In genomic region chr16:86338403-86339115, GRCh38 we compare ENCODE assay signal across 22 cellular contexts.
DNase-seq lines count a peak whose midpoint lies in the region; ATAC-seq, FAIRE-seq and TF ChIP-seq lines count a peak whose summit lies in the region.
"Had no signal": no experiment of that assay in that cellular context is flagged by ENCODE, and none has a peak within 500 bp of the region (broad histone marks: within the 10 kb centered on the region; RNA-seq: fewer than 3 reads in every experiment).

No MANE protein-coding gene starts in this region.

- TF ChIP-seq CTCF in A673 (conservative IDR thresholded peaks at IDR 0.05; ENCODE audit: low read depth, low read length): no peak
- no peak for TF ChIP-seq CTCF in HEK293 (tag by site-specific recombination; IDR thresholded peaks at IDR 0.05)
- no peak for TF ChIP-seq CTCF in K562 (IDR thresholded peaks at IDR 0.05 in 2 of 3, conservative IDR thresholded peaks at IDR 0.05 in 1 of 3; ENCODE audit: insufficient read depth in 2 of 3, low read depth in 1 of 3, low read length in 3 of 3)
- TF ChIP-seq CTCF in neural progenitor cell (IDR thresholded peaks at IDR 0.05): no peak

- peaks cover 26% of the 10 kb centered on the region for H3K4me1 Mint-ChIP-seq in neural progenitor cell
- H3K4me1 Mint-ChIP-seq in naive thymus-derived CD4-positive, alpha-beta T cell: peaks cover 0 to 8% (median 0%) of the 10 kb centered on the region in 7 donors

- CTCF ChIA-PET in A673 (lab: Charles Lee) (no interaction called here), HEK293 (lab: Yijun Ruan, JAX) (interaction anchor here (1.2 kb wide), 1 partner anchor 179 kb away, joined by 11 read pairs; no protein-coding TSS in a partner anchor), K562 (lab: Yijun Ruan, JAX; ENCODE audit: low intra/inter-chr PET ratio) (no interaction called here)
- CTCF ChIA-PET in naive thymus-derived CD4-positive, alpha-beta T cell (lab: Charles Lee): no interaction called here

- H3K9ac ChIP-seq in K562 (ENCODE audit: insufficient read depth in 1 of 2, low read depth in 2 of 2, low read length in 2 of 2) (no peak overlapping the region), neural progenitor cell (no peak overlapping the region)

- H3K4me1 ChIP-seq in A673 (ENCODE audit: insufficient read depth, low read length, poor library complexity, severe bottlenecking): no peaks in the 10 kb centered on the region
- H3K4me1 ChIP-seq in HEK293 (ENCODE audit: control insufficient read depth, insufficient read depth, low read length): peaks cover 4% of the 10 kb centered on the region
- peaks cover 0 to 4% of the 10 kb centered on the region in 2 experiments; a peak in 1 of 5 replicates for H3K4me1 ChIP-seq in K562 (replicated peaks in 1 of 2; ENCODE audit: control insufficient read depth in 2 of 2, insufficient read depth in 2 of 2, low read length in 2 of 2)
- peaks cover 16% of the 10 kb centered on the region for H3K4me1 ChIP-seq in neural progenitor cell
- no peaks in the 10 kb centered on the region for H3K4me1 ChIP-seq in naive thymus-derived CD4-positive, alpha-beta T cell (ENCODE audit: control insufficient read depth in 2 of 2, insufficient read depth in 2 of 2, low read length in 2 of 2)
- H3K4me1 ChIP-seq: Caco-2 had no signal

- BruUV-seq in A673 (replicated peaks; lab: Mats Ljungman, UMichigan) (no TSS peak), K562 (replicated peaks; lab: Mats Ljungman, UMichigan) (no TSS peak)

- H3K27ac Mint-ChIP-seq in neural progenitor cell: no peak overlapping the region
- H3K27ac Mint-ChIP-seq in naive thymus-derived CD4-positive, alpha-beta T cell: no peak overlapping the region
- H3K27ac Mint-ChIP-seq: CD4-positive, alpha-beta T cell; HFFc6 had no signal

- H4K20me1 ChIP-seq in K562 (replicated peaks; ENCODE audit: control insufficient read depth, insufficient read depth, low read length) (0 out of 2 replicates have a peak, but pooled peaks cover 3% of the 10 kb centered on the region), neural progenitor cell (ENCODE audit: low read depth) (peaks cover 4% of the 10 kb centered on the region)

- H3K79me2 ChIP-seq in K562 (ENCODE audit: control insufficient read depth, insufficient read depth, low read length) (no peaks in the 10 kb centered on the region), neural progenitor cell (ENCODE audit: low read depth) (no peaks in the 10 kb centered on the region)

- H3K9me3 ChIP-seq in A673 (ENCODE audit: low read depth, low read length, poor library complexity, severe bottlenecking) (no peaks in the 10 kb centered on the region), HEK293 (ENCODE audit: control insufficient read depth, insufficient read depth, low read depth, low read length) (no peaks in the 10 kb centered on the region), K562 (replicated peaks; ENCODE audit: control insufficient read depth, insufficient read depth, low read depth, low read length) (no peaks in the 10 kb centered on the region), neural progenitor cell (ENCODE audit: low read depth) (no peaks in the 10 kb centered on the region)
- no peaks in the 10 kb centered on the region for H3K9me3 ChIP-seq in naive thymus-derived CD4-positive, alpha-beta T cell (ENCODE audit: control insufficient read depth in 2 of 3, low read length in 3 of 3)
- H3K9me3 ChIP-seq: Caco-2, MG63 had no signal

- H3K4me3 Mint-ChIP-seq in neural progenitor cell: peak overlapping the region; percentile 5
- H3K4me3 Mint-ChIP-seq in naive thymus-derived CD4-positive, alpha-beta T cell: no peak overlapping the region
- H3K4me3 Mint-ChIP-seq: CD4-positive, alpha-beta T cell; HFFc6 had no signal

- H2AFZ ChIP-seq in K562 (ENCODE audit: low read depth, low read length): no peak overlapping the region
- no peak overlapping the region for H2AFZ ChIP-seq in neural progenitor cell (replicated peaks)

- DNase-seq in A673 (ENCODE audit: low spot score) (peak; percentile 33), K562 (ENCODE audit: extremely low read depth in 1 of 4, low spot score in 3 of 4) (no peak), neural progenitor cell (ENCODE audit: low spot score) (no peak), NCI-H187 (lab: John Stamatoyannopoulos, UW) (no peak), globus pallidus (ENCODE audit: low spot score) (no peak), HuH-7 (ENCODE audit: low spot score) (no peak)
- no peak for DNase-seq in naive thymus-derived CD4-positive, alpha-beta T cell
- DNase-seq: CD4-positive, alpha-beta T cell; HFFc6; Karpas-422; MG63; NCI-H1417; NCI-H2029; NCI-H2171; NCI-H69; OCI-M1; Right ventricle myocardium superior had no signal

- H3K9me3 Mint-ChIP-seq in neural progenitor cell: no peaks in the 10 kb centered on the region
- H3K9me3 Mint-ChIP-seq in naive thymus-derived CD4-positive, alpha-beta T cell: peaks cover 0 to 4% (median 0%) of the 10 kb centered on the region in 11 donors
- H3K9me3 Mint-ChIP-seq: CD4-positive, alpha-beta T cell; HFFc6 had no signal

- POLR2A ChIA-PET in A673 (lab: Charles Lee; ENCODE audit: low non-redundant PET): no interaction called here
- POLR2A ChIA-PET in HEK293 (lab: Yijun Ruan, JAX): no interaction called here
- POLR2A ChIA-PET in K562 (lab: Yijun Ruan, JAX): no interaction called here
- POLR2A ChIA-PET in naive thymus-derived CD4-positive, alpha-beta T cell (lab: Charles Lee): no interaction called here

- intact Hi-C loops in A673 (cut with micrococcal nuclease; ENCODE audit: unreplicated experiment): no loop called here
- intact Hi-C loops in K562 (cut with micrococcal nuclease): no loop called here
- intact Hi-C loops in naive thymus-derived CD4-positive, alpha-beta T cell (cut with micrococcal nuclease): no loop called here

- no peaks in the 10 kb centered on the region for H3K36me3 Mint-ChIP-seq in neural progenitor cell
- no peaks in the 10 kb centered on the region for H3K36me3 Mint-ChIP-seq in naive thymus-derived CD4-positive, alpha-beta T cell

- ATAC-seq in K562: no peak
- no peak for ATAC-seq in naive thymus-derived CD4-positive, alpha-beta T cell

- in situ Hi-C loops in K562 (cut with MboI): no loop called here

- H3K4me2 ChIP-seq in K562 (ENCODE audit: insufficient read depth, low read length) (no peak overlapping the region), neural progenitor cell (no peak overlapping the region)

- no peaks in the 10 kb centered on the region for H3F3A ChIP-seq in neural progenitor cell (ENCODE audit: low read depth)

- TF ChIP-seq RAD21 in K562 (CRISPR knock-in tag; conservative IDR thresholded peaks at IDR 0.05 in 1 of 2, IDR thresholded peaks at IDR 0.05 in 1 of 2): no peak

- H3K27me3 Mint-ChIP-seq in neural progenitor cell (ENCODE audit: insufficient read depth, low read depth): peaks cover 37% of the 10 kb centered on the region
- peaks cover 20 to 51% (median 44%) of the 10 kb centered on the region in 5 donors for H3K27me3 Mint-ChIP-seq in naive thymus-derived CD4-positive, alpha-beta T cell

- no peaks in the 10 kb centered on the region for H3K9me1 ChIP-seq in K562 (ENCODE audit: control insufficient read depth, insufficient read depth, low read length)

- H3K27me3 ChIP-seq in A673 (replicated peaks; ENCODE audit: insufficient read depth, low read depth, low read length, poor library complexity) (peaks cover 44% of the 10 kb centered on the region), K562 (ENCODE audit: control insufficient read depth in 2 of 2, insufficient read depth in 2 of 2, low read length in 2 of 2) (peaks cover 4 to 18% of the 10 kb centered on the region in 2 experiments; a peak in 3 of 5 replicates), neural progenitor cell (peaks cover 73% of the 10 kb centered on the region)
- H3K27me3 ChIP-seq in naive thymus-derived CD4-positive, alpha-beta T cell (ENCODE audit: control insufficient read depth in 2 of 2, insufficient read depth in 2 of 2, low read length in 2 of 2): no peaks in the 10 kb centered on the region
- H3K27me3 ChIP-seq: MG63 had no signal

- WGBS in K562 (ENCODE audit: insufficient coverage, low coverage, missing lambda C conversion rate): 3% methylated on average over 5 of the region's 5 CpGs

- H3K36me3 ChIP-seq in A673 (ENCODE audit: insufficient read depth, low read length, poor library complexity, severe bottlenecking): no peaks in the 10 kb centered on the region
- H3K36me3 ChIP-seq in HEK293 (ENCODE audit: control insufficient read depth in 2 of 2, insufficient read depth in 1 of 2, low read length in 2 of 2): no peaks in the 10 kb centered on the region
- H3K36me3 ChIP-seq in K562 (ENCODE audit: control insufficient read depth, insufficient read depth, low read length): no peaks in the 10 kb centered on the region
- H3K36me3 ChIP-seq in neural progenitor cell: no peaks in the 10 kb centered on the region
- H3K36me3 ChIP-seq in naive thymus-derived CD4-positive, alpha-beta T cell (ENCODE audit: control insufficient read depth in 2 of 3, insufficient read depth in 3 of 3, low read length in 3 of 3): no peaks in the 10 kb centered on the region
- H3K36me3 ChIP-seq: MG63 had no signal

- H3K4me3 ChIP-seq in A673 (ENCODE audit: low read depth, low read length, poor library complexity, severe bottlenecking): no peak overlapping the region
- H3K4me3 ChIP-seq in HEK293 (ENCODE audit: low read depth, low read length): no peak overlapping the region
- no peak overlapping the region for H3K4me3 ChIP-seq in K562
- H3K4me3 ChIP-seq in neural progenitor cell: no peak overlapping the region
- H3K4me3 ChIP-seq in naive thymus-derived CD4-positive, alpha-beta T cell (ENCODE audit: low read length): no peak overlapping the region
- H3K4me3 ChIP-seq: MG63, SK-N-MC had no signal

- no peak for FAIRE-seq in K562 (lab: Jason Lieb, UNC)
- FAIRE-seq: GM12891, H54 had no signal

- H3K27ac ChIP-seq in A673 (ENCODE audit: low read depth, low read length, poor library complexity, severe bottlenecking): no peak overlapping the region
- no peak overlapping the region for H3K27ac ChIP-seq in HEK293 (ENCODE audit: extremely low read depth, low read depth, low read length)
- no peak overlapping the region for H3K27ac ChIP-seq in K562 (ENCODE audit: extremely low read depth, low read depth, low read length)
- no peak overlapping the region for H3K27ac ChIP-seq in neural progenitor cell
- no peak overlapping the region for H3K27ac ChIP-seq in naive thymus-derived CD4-positive, alpha-beta T cell (ENCODE audit: low read depth, low read length)
- H3K27ac ChIP-seq: SK-N-MC had no signal

- no peak for TF ChIP-seq POLR2A in K562 (conservative IDR thresholded peaks at IDR 0.05)

- no peak for TF ChIP-seq EP300 in K562 (IDR thresholded peaks at IDR 0.05; ENCODE audit: low read length)

TF ChIP-seq in HEK293, 187 proteins besides CTCF, POLR2A, EP300 and RAD21 (continues in another document):
- no peak for TF ChIP-seq SP2 (tag by site-specific recombination; IDR thresholded peaks at IDR 0.05)
- no peak for TF ChIP-seq SCRT1 (tag by site-specific recombination; IDR thresholded peaks at IDR 0.05; ENCODE audit: borderline replicate concordance)
- TF ChIP-seq ZNF341 (tag by site-specific recombination; IDR thresholded peaks at IDR 0.05; ENCODE audit: low read depth): peak; percentile 64
